ENCODE assay signal across 17 cellular contexts in the genomic region with DNA sequence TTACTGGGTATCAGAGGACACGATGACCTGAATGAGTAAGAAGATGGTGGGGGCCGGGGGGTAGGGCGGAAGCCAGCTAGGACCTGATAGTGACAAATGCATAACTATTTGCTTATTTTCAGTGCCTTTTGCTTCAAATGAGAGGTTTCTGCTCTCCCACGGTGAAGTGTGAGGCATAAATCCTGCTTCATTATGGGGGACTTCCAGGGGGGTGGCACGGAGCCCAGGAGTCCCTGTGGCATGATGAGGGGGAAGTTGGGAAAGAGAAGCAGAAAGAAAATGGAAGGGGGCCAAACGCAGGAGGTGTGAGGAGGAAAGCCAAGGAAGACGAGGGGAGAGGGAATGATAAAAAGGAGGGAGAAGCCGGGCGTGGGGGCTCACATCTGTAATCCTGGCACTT. TPM values are rescaled to one million over a fixed set of nuclear protein-coding genes. Genes with fewer than 3 reads are reported as not detected.
DNase-seq lines count a peak whose midpoint lies in the region; ATAC-seq and TF ChIP-seq lines count a peak whose summit lies in the region.
"Had no signal": no experiment of that assay in that cellular context is flagged by ENCODE, and none has a peak within 500 bp of the region (broad histone marks: within the 10 kb centered on the region; RNA-seq: fewer than 3 reads in every experiment).

No MANE protein-coding gene starts in this region.

- CTCF ChIA-PET in MCF 10A (lab: Yijun Ruan, JAX) (interaction anchor here (0.7 to 1.0 kb wide), 2 partner anchors 23 to 1596 kb away, joined by 4 to 6 read pairs; no protein-coding TSS in a partner anchor), mammary epithelial cell (lab: Charles Lee; ENCODE audit: low non-redundant PET) (no interaction called here)

- peaks cover 14% of the 10 kb centered on the region for H3K4me1 Mint-ChIP-seq in MCF 10A (ENCODE audit: insufficient read depth, unreplicated experiment)
- H3K4me1 Mint-ChIP-seq: CD14-positive monocyte had no signal

- no peaks in the 10 kb centered on the region for H3K36me3 Mint-ChIP-seq in MCF 10A (ENCODE audit: insufficient read depth, unreplicated experiment)

- POLR2A ChIA-PET in MCF 10A (lab: Yijun Ruan, JAX) = no interaction called here

- WGBS in mammary epithelial cell (ENCODE audit: low coverage, missing lambda C conversion rate) = 25% methylated on average over 4 of the region's 9 CpGs

- no peak overlapping the region for H3K27ac ChIP-seq in mammary epithelial cell (ENCODE audit: insufficient read depth, low read depth, low read length)
- no peak overlapping the region for H3K27ac ChIP-seq in upper lobe of right lung
- H3K27ac ChIP-seq: KMS-11 had no signal

- no peak overlapping the region for H3K27ac Mint-ChIP-seq in MCF 10A (ENCODE audit: low read depth, unreplicated experiment)
- H3K27ac Mint-ChIP-seq: CD14-positive monocyte had no signal

- H3K9me3 Mint-ChIP-seq in MCF 10A (ENCODE audit: unreplicated experiment) = peaks cover 6% of the 10 kb centered on the region

- H3K27me3 ChIP-seq in mammary epithelial cell (ENCODE audit: insufficient read depth, low read length) (peaks cover 9% of the 10 kb centered on the region), upper lobe of right lung (peaks cover 6% of the 10 kb centered on the region)

- no peak overlapping the region for H3K4me3 Mint-ChIP-seq in MCF 10A (ENCODE audit: unreplicated experiment)

- peaks cover 47% of the 10 kb centered on the region for H3K27me3 Mint-ChIP-seq in MCF 10A (ENCODE audit: insufficient read depth, unreplicated experiment)

- intact Hi-C loops in MCF 10A (cut with micrococcal nuclease) (no loop called here), mammary epithelial cell (cut with micrococcal nuclease) (no loop called here), upper lobe of right lung (cut with DNase I) (no loop called here)

- no peaks in the 10 kb centered on the region for H4K20me1 ChIP-seq in mammary epithelial cell (ENCODE audit: insufficient read depth, low read length)

- BruUV-seq in MCF 10A (replicated peaks; lab: Mats Ljungman, UMichigan) = no TSS peak
- BruUV-seq in mammary epithelial cell (replicated peaks; lab: Mats Ljungman, UMichigan) = no TSS peak

- H3K4me1 ChIP-seq in mammary epithelial cell (ENCODE audit: insufficient read depth, low read length) = no peaks in the 10 kb centered on the region
- H3K4me1 ChIP-seq in upper lobe of right lung = no peaks in the 10 kb centered on the region
- H3K4me1 ChIP-seq: Caco-2 had no signal

- no peaks in the 10 kb centered on the region for H3K79me2 ChIP-seq in mammary epithelial cell (ENCODE audit: insufficient read depth, low read length)

- ATAC-seq in upper lobe of right lung = no peak
- no peak for ATAC-seq in HG03025 (IDR thresholded peaks at IDR 0.05; ENCODE audit: low FRiP score, unreplicated experiment)

- H3K36me3 ChIP-seq in mammary epithelial cell (ENCODE audit: insufficient read depth, low read length) (no peaks in the 10 kb centered on the region), upper lobe of right lung (no peaks in the 10 kb centered on the region)

- H3K4me3 ChIP-seq in mammary epithelial cell (replicated peaks in 1 of 3; ENCODE audit: insufficient read depth in 1 of 3, low read depth in 2 of 3, low read length in 3 of 3) = no peak overlapping the region
- H3K4me3 ChIP-seq in astrocyte of the cerebellum (ENCODE audit: low read depth, low read length) = no peak overlapping the region
- H3K4me3 ChIP-seq in upper lobe of right lung = no peak overlapping the region

- in situ Hi-C loops in mammary epithelial cell (cut with MboI; ENCODE audit: low sequenced_read_pairs in 2 of 2) (no loop called here), astrocyte of the cerebellum (cut with HindIII; ENCODE audit: low sequenced_read_pairs) (no loop called here)

- no peak overlapping the region for H3K9ac ChIP-seq in mammary epithelial cell (ENCODE audit: insufficient read depth, low read length)
- H3K9ac ChIP-seq: KMS-11 had no signal

- dilution Hi-C loops in mammary epithelial cell (cut with HindIII; ENCODE audit: low sequenced_read_pairs) = no loop called here

- H3K9me3 ChIP-seq in mammary epithelial cell (replicated peaks; ENCODE audit: insufficient read depth, low read length) (no peaks in the 10 kb centered on the region), upper lobe of right lung (no peaks in the 10 kb centered on the region)
- H3K9me3 ChIP-seq: Caco-2 had no signal

- no peak overlapping the region for H2AFZ ChIP-seq in mammary epithelial cell (ENCODE audit: low read depth, low read length)

- DNase-seq in MCF 10A (ENCODE audit: unreplicated experiment) = peak; percentile 24
- DNase-seq in mammary epithelial cell = no peak
- peak; percentile 44 for DNase-seq in astrocyte of the cerebellum (ENCODE audit: low read depth)
- DNase-seq in fibroblast of peridontal ligament (ENCODE audit: extremely low read depth) = peak; percentile 29
- peak; percentile 31 for DNase-seq in upper lobe of right lung
- DNase-seq in GM03348 (ENCODE audit: low spot score) = no peak
- no peak for DNase-seq in NCI-H1092 (lab: John Stamatoyannopoulos, UW)
- DNase-seq: 8988T, Caco-2, H7, NCI-H1417, NCI-H2029, NCI-H526, OCI-M1 had no signal

- TF ChIP-seq CTCF in MCF 10A (IDR thresholded peaks at IDR 0.05; ENCODE audit: unreplicated experiment) (no peak), mammary epithelial cell (conservative IDR thresholded peaks at IDR 0.05 in 1 of 2, IDR thresholded peaks at IDR 0.05 in 1 of 2; ENCODE audit: extremely low read depth in 1 of 2, insufficient read depth in 1 of 2, low read depth in 1 of 2, low read length in 2 of 2) (no peak), astrocyte of the cerebellum (IDR thresholded peaks at IDR 0.05; ENCODE audit: low read depth, low read length, missing control alignments) (no peak), upper lobe of right lung (IDR thresholded peaks at IDR 0.05) (no peak)

- H3K4me2 ChIP-seq in mammary epithelial cell (ENCODE audit: insufficient read depth, low read depth, low read length) = no peak overlapping the region
- H3K4me2 ChIP-seq: KMS-11 had no signal

RNA-seq across cellular contexts. Expression of a gene that starts 25.0 kb away (rescaled TPM):
- total RNA-seq in MCF 10A (2022) (1.6 and 3.1 TPM in 2 replicates), mammary epithelial cell (10 to 100 TPM in 1 of 2 donors, 1 to 10 TPM in 1; 2.5 to 14.2 TPM), upper lobe of right lung (3.4 TPM)
- 0.20 TPM for polyA plus RNA-seq in mammary epithelial cell
- polyA minus RNA-seq in mammary epithelial cell = 0.31 TPM

Comparison
In these comparisons a context has a peak if more than half of its experiments do, and no peak if none do; other contexts are left out.
1. DNase-seq: peak in MCF 10A (single experiment), astrocyte of the cerebellum (single experiment), fibroblast of peridontal ligament (single experiment) and upper lobe of right lung (single experiment); none in mammary epithelial cell (single experiment), GM03348 (single experiment) and NCI-H1092 (single experiment).